Comparison of ENCODE assay signal across 12 cellular contexts in the genomic region with DNA sequence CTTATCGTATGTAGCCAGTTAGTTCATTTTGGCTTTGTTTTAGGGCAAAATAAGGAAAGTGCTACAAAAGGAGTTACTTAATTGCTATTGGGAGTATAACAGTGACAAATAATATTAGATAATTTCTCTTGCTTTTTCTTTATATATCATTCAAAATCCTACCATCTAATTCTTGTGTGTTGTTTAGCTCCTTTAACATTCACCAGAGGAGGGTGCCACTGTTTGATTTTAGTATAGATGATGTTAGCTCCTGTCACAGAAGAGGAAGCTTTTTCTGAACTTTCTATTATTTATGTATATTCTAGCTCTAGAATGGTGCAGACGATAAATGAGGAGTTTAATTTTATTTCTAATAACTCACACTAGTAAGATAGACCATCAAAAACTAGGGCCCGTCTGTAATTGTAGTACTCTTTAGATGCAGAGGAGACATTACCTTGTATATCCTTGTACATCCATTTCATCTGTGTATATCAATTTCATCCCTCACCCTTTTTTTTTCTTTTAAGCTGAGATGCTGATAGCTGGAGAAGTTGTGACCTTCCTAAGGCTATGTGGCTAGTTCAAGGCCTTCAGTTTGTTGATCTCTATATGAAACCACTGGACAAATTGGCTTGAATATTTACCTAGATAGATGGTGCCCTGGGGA. TPM values are rescaled to one million over a fixed set of nuclear protein-coding genes. Genes with fewer than 3 reads are reported as not detected.
DNase-seq lines count a peak whose midpoint lies in the region; ATAC-seq, FAIRE-seq and TF ChIP-seq lines count a peak whose summit lies in the region.
"Had no signal": no experiment of that assay in that cellular context is flagged by ENCODE, and none has a peak within 500 bp of the region (broad histone marks: within the 10 kb centered on the region; RNA-seq: fewer than 3 reads in every experiment).

No MANE protein-coding gene starts in this region.

- H3K27ac ChIP-seq in DND-41 (ENCODE audit: low read length), result no peak overlapping the region
- H3K27ac ChIP-seq in GM12878 (ENCODE audit: control insufficient read depth, insufficient read depth), result no peak overlapping the region
- no peak overlapping the region for H3K27ac ChIP-seq in neural progenitor cell
- H3K27ac ChIP-seq: RWPE1 had no signal

- peaks cover 9% of the 10 kb centered on the region for H3K36me3 Mint-ChIP-seq in neural progenitor cell

- no peak for FAIRE-seq in GM12878 (lab: Jason Lieb, UNC)
- FAIRE-seq: TTC549 had no signal

- peaks cover 2% of the 10 kb centered on the region for H3K9me3 Mint-ChIP-seq in neural progenitor cell

- H3K9ac ChIP-seq in DND-41 (ENCODE audit: low read depth, low read length) (peak overlapping the region; percentile 21; the same call in 1 of the 2 replicates), Loucy (ENCODE audit: low read depth, low read length, poor library complexity, severe bottlenecking) (no peak overlapping the region), GM12878 (ENCODE audit: control insufficient read depth, insufficient read depth, low read length) (no peak overlapping the region), neural progenitor cell (no peak overlapping the region)

- no peak for TF ChIP-seq EP300 in GM12878 (IDR thresholded peaks at IDR 0.05; ENCODE audit: borderline replicate concordance in 1 of 2, control insufficient read depth in 1 of 2, low read depth in 2 of 2, low read length in 2 of 2)

- no peaks in the 10 kb centered on the region for H3K9me2 ChIP-seq in Loucy (replicated peaks; ENCODE audit: low read depth, low read length)

- no peak overlapping the region for H2AFZ ChIP-seq in DND-41 (ENCODE audit: low read depth, low read length)
- H2AFZ ChIP-seq in Loucy (ENCODE audit: low read length), result no peak overlapping the region
- H2AFZ ChIP-seq in GM12878 (ENCODE audit: control insufficient read depth, low read depth, low read length), result no peak overlapping the region
- H2AFZ ChIP-seq in neural progenitor cell (replicated peaks), result no peak overlapping the region

- no peak for DNase-seq in DND-41
- DNase-seq in GM12878 (ENCODE audit: low read depth, low spot score), result no peak
- no peak for DNase-seq in neural progenitor cell (ENCODE audit: low spot score)
- DNase-seq in NCI-H1048 (lab: John Stamatoyannopoulos, UW), result no peak
- DNase-seq in NCI-H2029 treated with DMSO at 0.1 percent for 48 hours (lab: John Stamatoyannopoulos, UW), result no peak
- no peak for DNase-seq in NCI-H2081 (lab: John Stamatoyannopoulos, UW)
- DNase-seq: activated naive CD4-positive, alpha-beta T cell treated with anti-CD3 and anti-CD28 coated beads, Interleukin-2, amount 50 U/mL, for 16 hours; Caco-2; IMR-90 had no signal

- CTCF ChIA-PET in GM12878 (lab: Yijun Ruan, JAX), result interaction anchor here (0.7 to 0.8 kb wide), 2 partner anchors 116 to 184 kb away, joined by 3 to 4 read pairs; no protein-coding TSS in a partner anchor

- H3K27ac Mint-ChIP-seq in neural progenitor cell, result no peak overlapping the region

- POLR2A ChIA-PET in GM12878 (lab: Charles Lee), result no interaction called here

- peaks cover 30% of the 10 kb centered on the region for H3K4me1 Mint-ChIP-seq in neural progenitor cell

- TF ChIP-seq POLR2A in GM12878 (IDR thresholded peaks at IDR 0.05; ENCODE audit: low read depth, low read length), result no peak

- H3K9me3 ChIP-seq in DND-41 (ENCODE audit: insufficient read depth, low read length, severe bottlenecking) (no peaks in the 10 kb centered on the region), Loucy (ENCODE audit: insufficient read depth, low read depth, low read length) (no peaks in the 10 kb centered on the region), GM12878 (replicated peaks; ENCODE audit: control insufficient read depth, insufficient read depth, low read length) (no peaks in the 10 kb centered on the region), neural progenitor cell (ENCODE audit: low read depth) (no peaks in the 10 kb centered on the region)
- H3K9me3 ChIP-seq: Caco-2 had no signal

- H4K20me1 ChIP-seq in DND-41 (ENCODE audit: insufficient read depth, low read length) (no peaks in the 10 kb centered on the region; the same call in 1 of the 2 replicates), Loucy (ENCODE audit: insufficient read depth, low read length, poor library complexity, severe bottlenecking) (no peaks in the 10 kb centered on the region), GM12878 (ENCODE audit: control insufficient read depth, insufficient read depth) (no peaks in the 10 kb centered on the region), neural progenitor cell (ENCODE audit: low read depth) (peaks cover 23% of the 10 kb centered on the region)

- TF ChIP-seq RAD21 in GM12878 (IDR thresholded peaks at IDR 0.05; ENCODE audit: insufficient read depth, low read depth, low read length), result 0 out of 2 replicates have a peak, but pooled peaks have one; percentile 1

- ATAC-seq in DND-41 (ENCODE audit: insufficient read depth, low read depth) (no peak), GM12878 (no peak)

- RAD21 ChIA-PET in GM12878 (lab: Charles Lee; ENCODE audit: unreplicated experiment), result interaction anchor here (1.1 kb wide), 1 partner anchor 182 kb away, joined by 4 read pairs; no protein-coding TSS in a partner anchor

- H3K79me2 ChIP-seq in DND-41 (ENCODE audit: insufficient read depth, low read length), result peaks cover 60% of the 10 kb centered on the region
- H3K79me2 ChIP-seq in Loucy (ENCODE audit: insufficient read depth, low read length), result 0 out of 2 replicates have a peak, but pooled peaks cover 3% of the 10 kb centered on the region
- H3K79me2 ChIP-seq in GM12878 (ENCODE audit: control insufficient read depth, insufficient read depth, low read length), result no peaks in the 10 kb centered on the region
- peaks cover 67% of the 10 kb centered on the region for H3K79me2 ChIP-seq in neural progenitor cell (ENCODE audit: low read depth)

- H3K27me3 Mint-ChIP-seq in neural progenitor cell (ENCODE audit: insufficient read depth, low read depth), result peaks cover 15% of the 10 kb centered on the region

- H3K4me3 Mint-ChIP-seq in neural progenitor cell, result no peak overlapping the region

- H3K36me3 ChIP-seq in DND-41 (ENCODE audit: insufficient read depth, low read length), result no peaks in the 10 kb centered on the region
- H3K36me3 ChIP-seq in Loucy (ENCODE audit: insufficient read depth, low read length), result no peaks in the 10 kb centered on the region
- no peaks in the 10 kb centered on the region for H3K36me3 ChIP-seq in GM12878 (ENCODE audit: control insufficient read depth in 2 of 2, insufficient read depth in 2 of 2, low read length in 1 of 2)
- no peaks in the 10 kb centered on the region for H3K36me3 ChIP-seq in neural progenitor cell

- TF ChIP-seq CTCF in DND-41 (IDR thresholded peaks at IDR 0.05; ENCODE audit: borderline replicate concordance, extremely low read depth, low read length, poor library complexity, severe bottlenecking), result peak; percentile 39
- peak; percentile 39; the same call in 1 of the 2 replicates for TF ChIP-seq CTCF in Loucy (conservative IDR thresholded peaks at IDR 0.05; ENCODE audit: low read length)
- TF ChIP-seq CTCF in GM12878 (IDR thresholded peaks at IDR 0.05 in 2 of 3, conservative IDR thresholded peaks at IDR 0.05 in 1 of 3; ENCODE audit: control insufficient read depth in 2 of 3, extremely low read depth in 1 of 3, insufficient read depth in 1 of 3, low read depth in 3 of 3, low read length in 3 of 3), result no peak
- TF ChIP-seq CTCF in neural progenitor cell (IDR thresholded peaks at IDR 0.05), result no peak

- whole genome bisulfite sequencing in GM12878 (ENCODE audit: insufficient coverage, insufficient replicate concordance, low lambda C conversion rate, missing lambda C conversion rate), result 74% methylated on average over 3 of the region's 3 CpGs

- BruUV-seq in GM12878 (replicated peaks; lab: Mats Ljungman, UMichigan), result no TSS peak

- intact Hi-C loops in GM12878 (cut with micrococcal nuclease; ENCODE audit: unreplicated experiment), result no loop called here

- H3K4me1 ChIP-seq in DND-41 (ENCODE audit: insufficient read depth, low read length) (peaks cover 42% of the 10 kb centered on the region), Loucy (ENCODE audit: insufficient read depth, low read length, poor library complexity, severe bottlenecking) (peaks cover 17% of the 10 kb centered on the region), GM12878 (ENCODE audit: control insufficient read depth, insufficient read depth, low read length) (peaks cover 11% of the 10 kb centered on the region), neural progenitor cell (peaks cover 20% of the 10 kb centered on the region)

- peak overlapping the region in 1 of 2 experiments; percentile 92; a peak in 1 of 4 replicates for H3K4me3 ChIP-seq in DND-41 (ENCODE audit: low read depth in 1 of 2, low read length in 2 of 2)
- H3K4me3 ChIP-seq in Loucy (ENCODE audit: low read length, poor library complexity, severe bottlenecking), result peak overlapping the region; percentile 12
- H3K4me3 ChIP-seq in GM12878, result no peak overlapping the region
- H3K4me3 ChIP-seq in neural progenitor cell, result peak overlapping the region; percentile 98

- SMC1A ChIA-PET in GM12878 (lab: Charles Lee; ENCODE audit: uncharacterized antibody, unreplicated experiment), result interaction anchor here (0.9 to 1.2 kb wide), 2 partner anchors 69 to 182 kb away, joined by 3 read pairs; no protein-coding TSS in a partner anchor

- H3F3A ChIP-seq in Loucy (ENCODE audit: low read depth), result no peaks in the 10 kb centered on the region
- peaks cover 33% of the 10 kb centered on the region for H3F3A ChIP-seq in neural progenitor cell (ENCODE audit: low read depth)

- H3K4me2 ChIP-seq in DND-41 (ENCODE audit: insufficient read depth, low read length), result peak overlapping the region; percentile 95
- H3K4me2 ChIP-seq in Loucy (ENCODE audit: low read depth, low read length, poor library complexity, severe bottlenecking), result peak overlapping the region; percentile 41
- H3K4me2 ChIP-seq in GM12878 (ENCODE audit: control insufficient read depth, insufficient read depth), result no peak overlapping the region
- H3K4me2 ChIP-seq in neural progenitor cell, result peak overlapping the region; percentile 93

- H3K27me3 ChIP-seq in DND-41 (ENCODE audit: insufficient read depth, low read length, poor library complexity), result no peaks in the 10 kb centered on the region
- no peaks in the 10 kb centered on the region for H3K27me3 ChIP-seq in Loucy (ENCODE audit: insufficient read depth, low read length, poor library complexity, severe bottlenecking)
- peaks cover 20 to 24% of the 10 kb centered on the region in 2 experiments for H3K27me3 ChIP-seq in GM12878 (replicated peaks in 1 of 2; ENCODE audit: control insufficient read depth in 2 of 2, insufficient read depth in 2 of 2, low read length in 1 of 2)
- peaks cover 15% of the 10 kb centered on the region for H3K27me3 ChIP-seq in neural progenitor cell

- in situ Hi-C loops in GM12878 (cut with MboI), result no loop called here

RNA-seq across cellular contexts. Expression of a gene that starts 3.0 kb away (rescaled TPM):
- 0.50 and 0.51 TPM in 2 replicates for total RNA-seq in GM12878 (2013; cell fraction: nucleolus; rRNA removed)
- under 0.01 and 0.16 TPM in 2 replicates for total RNA-seq in GM12878 (2014; rRNA removed)
- total RNA-seq in GM12878 (2014; rRNA removed; fragmentation: Illumina TruSeq; extraction: Trizol), result 0.04 and 0.05 TPM in 2 replicates
- 0.21 and 0.33 TPM in 2 replicates for total RNA-seq in GM12878 (2021)
- 0.12 TPM for polyA plus RNA-seq in GM12878 (2011; ENCODE audit: low read depth)
- polyA plus RNA-seq in GM12878 (2011; rRNA removed), result 0.04 and 0.12 TPM in 2 replicates
- 0.09 and 0.10 TPM in 2 replicates for polyA plus RNA-seq in GM12878 (2011; cell fraction: cytosol; rRNA removed)
- polyA plus RNA-seq in GM12878 (2011; cell fraction: nucleus; rRNA removed), result 0.07 and 0.16 TPM in 2 replicates
- 0.15 TPM in 2 replicates for polyA plus RNA-seq in GM12878 (2012)
- 0.06 and 0.08 TPM in 2 replicates for polyA plus RNA-seq in GM12878 (2014; fragmentation: Illumina TruSeq; extraction: Trizol)
- polyA plus RNA-seq in GM12878 (2014; fragmentation: Nextera tagmentation; extraction: Ambion mirVana), result under 1 TPM in 1 of 2 experiments, not detected in 1; under 0.01 TPM
- 0.03 TPM in 2 replicates for polyA plus RNA-seq in GM12878 (2014; rRNA removed)
- polyA plus RNA-seq in GM12878 (2016; fragmentation: Nextera tagmentation; extraction: Ambion mirVana), result under 1 TPM; 0.10 to 0.19 TPM
- 0.41 and 0.51 TPM in 2 replicates for polyA minus RNA-seq in GM12878 (2011; rRNA and poly(A)+ RNA removed)
- 0.13 TPM in 1 of 2 replicates, not detected in the other for polyA minus RNA-seq in GM12878 (2011; cell fraction: cytosol; rRNA and poly(A)+ RNA removed)
- 0.12 and 0.19 TPM in 2 replicates for polyA minus RNA-seq in GM12878 (2011; cell fraction: nucleus; rRNA and poly(A)+ RNA removed)
- total RNA-seq in neural progenitor cell (ENCODE audit: low replicate concordance), result 16.5 and 25.2 TPM in 2 replicates

Comparison
In these comparisons a context has a peak if more than half of its experiments do, and no peak if none do; other contexts are left out.
1. CTCF ChIP-seq: peak in DND-41 (single experiment) and Loucy (single experiment); none in GM12878 (0 of 3) and neural progenitor cell (single experiment).
2. RNA of a gene that starts 3.0 kb away (total RNA-seq): 16.5 to 25.2 TPM in neural progenitor cell; under 0.01 to 0.51 TPM in GM12878; every median in the first group is over 10 times any median in the second.